In genomic region chr2:70160545-70160944, GRCh38 we compare ENCODE assay signal across 19 cellular contexts. TPM values are rescaled to one million over a fixed set of nuclear protein-coding genes. Genes with fewer than 3 reads are reported as not detected.
DNase-seq lines count a peak whose midpoint lies in the region; ATAC-seq and TF ChIP-seq lines count a peak whose summit lies in the region.
"Had no signal": no experiment of that assay in that cellular context is flagged by ENCODE, and none has a peak within 500 bp of the region (broad histone marks: within the 10 kb centered on the region; RNA-seq: fewer than 3 reads in every experiment).

No MANE protein-coding gene starts in this region.

- no peak overlapping the region for H2AFZ ChIP-seq in mammary epithelial cell (ENCODE audit: low read depth, low read length)
- no peak overlapping the region for H2AFZ ChIP-seq in OCI-LY1 (ENCODE audit: low read length)

- H4K20me1 ChIP-seq in mammary epithelial cell (ENCODE audit: insufficient read depth, low read length) (no peaks in the 10 kb centered on the region), OCI-LY1 (ENCODE audit: insufficient read depth, low read length) (no peaks in the 10 kb centered on the region)

- no peaks in the 10 kb centered on the region for H3K27me3 Mint-ChIP-seq in activated naive CD8-positive, alpha-beta T cell treated with anti-CD3 and anti-CD28 coated beads for 36 hours
- no peaks in the 10 kb centered on the region for H3K27me3 Mint-ChIP-seq in stimulated activated naive B cell treated with anti-CD40 and anti-IgM and Interleukin-4, amounts not matched to agents 10 μg/mL and 1 μg/mL and 100 μg/mL, for 72 hours
- H3K27me3 Mint-ChIP-seq: CD8-positive, alpha-beta memory T cell; dendritic cell treated with granulocyte-macrophage colony-stimulating factor and Interleukin-4, amounts not matched to agents 40 ng/mL and 50 ng/mL, for 4 days; type B pancreatic cell had no signal

- peaks cover 4% of the 10 kb centered on the region for H3K4me1 Mint-ChIP-seq in activated naive CD8-positive, alpha-beta T cell treated with anti-CD3 and anti-CD28 coated beads for 36 hours
- peaks cover 0 to 4% of the 10 kb centered on the region in 2 donors for H3K4me1 Mint-ChIP-seq in stimulated activated naive B cell treated with anti-CD40 and anti-IgM and Interleukin-4, amounts not matched to agents 10 μg/mL and 1 μg/mL and 100 μg/mL, for 72 hours
- H3K4me1 Mint-ChIP-seq: CD8-positive, alpha-beta memory T cell had no signal

- CTCF ChIA-PET in mammary epithelial cell (lab: Charles Lee; ENCODE audit: low non-redundant PET) = no interaction called here

- H3K4me2 ChIP-seq in mammary epithelial cell (ENCODE audit: insufficient read depth, low read depth, low read length) (peak overlapping the region; percentile 25), OCI-LY1 (ENCODE audit: low read length) (no peak overlapping the region), mesendoderm (ENCODE audit: low read length) (no peak overlapping the region)

- H3K9me2 ChIP-seq in OCI-LY1 (ENCODE audit: low read depth, low read length) = no peaks in the 10 kb centered on the region

- intact Hi-C loops in mammary epithelial cell (cut with micrococcal nuclease) (no loop called here), breast epithelium (cut with DNase I; ENCODE audit: low total_unique reads) (no loop called here)

- DNase-seq in mammary epithelial cell = no peak
- no peak for DNase-seq in breast epithelium (ENCODE audit: low spot score in 2 of 2)
- no peak for DNase-seq in activated naive CD8-positive, alpha-beta T cell treated with anti-CD3 and anti-CD28 coated beads for 36 hours
- DNase-seq in stimulated activated naive B cell treated with anti-CD40 and anti-IgM and Interleukin-4, amounts not matched to agents 10 μg/mL and 1 μg/mL and 100 μg/mL, for 72 hours = no peak
- no peak for DNase-seq in NCI-H510A (lab: John Stamatoyannopoulos, UW)
- no peak for DNase-seq in mucosa of gallbladder (ENCODE audit: low spot score)
- DNase-seq in mesendoderm = no peak
- DNase-seq: CD8-positive, alpha-beta memory T cell; H7; head of caudate nucleus; Karpas-422; NCI-H446; small intestine; stimulated activated CD4-positive, alpha-beta T cell treated with anti-CD3 and anti-CD28 coated beads, Interleukin-2, amount 100 ng/mL, for 48 hours had no signal

- H3K36me3 ChIP-seq in mammary epithelial cell (ENCODE audit: insufficient read depth, low read length) = no peaks in the 10 kb centered on the region
- H3K36me3 ChIP-seq in breast epithelium = no peaks in the 10 kb centered on the region
- H3K36me3 ChIP-seq in OCI-LY1 (ENCODE audit: insufficient read depth, low read length) = peaks cover 43% of the 10 kb centered on the region
- H3K36me3 ChIP-seq in mesendoderm (ENCODE audit: control insufficient read depth, insufficient read depth, low read length) = no peaks in the 10 kb centered on the region

- over 99% methylated on average over 6 of the region's 6 CpGs for WGBS in mammary epithelial cell (ENCODE audit: low coverage, missing lambda C conversion rate)
- no CpG with 5 or more reads among the region's 6 CpGs for WGBS in mesendoderm (ENCODE audit: extremely low coverage, insufficient coverage, low lambda C conversion rate)

- peak overlapping the region; percentile 14 for H3K27ac ChIP-seq in mammary epithelial cell (ENCODE audit: insufficient read depth, low read depth, low read length)
- H3K27ac ChIP-seq in breast epithelium = no peak overlapping the region
- peak overlapping the region; percentile 56 for H3K27ac ChIP-seq in OCI-LY1 (ENCODE audit: low read depth, low read length, poor library complexity, severe bottlenecking)
- no peak overlapping the region for H3K27ac ChIP-seq in mesendoderm (ENCODE audit: low read depth, low read length)

- H3K23ac ChIP-seq in mesendoderm (ENCODE audit: low read length) = no peak overlapping the region

- H2BK120ac ChIP-seq in mesendoderm (ENCODE audit: low read depth, low read length) = no peak overlapping the region

- no peak for ATAC-seq in stimulated activated naive B cell treated with anti-CD40 and anti-IgM and Interleukin-4, amounts not matched to agents 10 μg/mL and 1 μg/mL and 100 μg/mL, for 72 hours (replicated peaks)
- ATAC-seq: left lobe of liver, Right ventricle myocardium inferior had no signal

- H4K8ac ChIP-seq in mesendoderm (ENCODE audit: low read depth, low read length) = no peak overlapping the region

- TF ChIP-seq CTCF in mammary epithelial cell (conservative IDR thresholded peaks at IDR 0.05 in 1 of 2, IDR thresholded peaks at IDR 0.05 in 1 of 2; ENCODE audit: extremely low read depth in 1 of 2, insufficient read depth in 1 of 2, low read depth in 1 of 2, low read length in 2 of 2) (no peak), breast epithelium (IDR thresholded peaks at IDR 0.05) (no peak), OCI-LY1 (IDR thresholded peaks at IDR 0.05; ENCODE audit: low read length) (no peak)

- no peak overlapping the region for H3K4ac ChIP-seq in mesendoderm (ENCODE audit: low read depth, low read length)

- H3K4me3 ChIP-seq in mammary epithelial cell (replicated peaks in 1 of 3; ENCODE audit: insufficient read depth in 1 of 3, low read depth in 2 of 3, low read length in 3 of 3) (no peak overlapping the region), breast epithelium (no peak overlapping the region), OCI-LY1 (ENCODE audit: low read depth, low read length, poor library complexity, severe bottlenecking) (no peak overlapping the region), mesendoderm (ENCODE audit: low read length) (no peak overlapping the region)

- no peak overlapping the region for H2BK5ac ChIP-seq in mesendoderm (ENCODE audit: low read length)

- H3K9ac ChIP-seq in mammary epithelial cell (ENCODE audit: insufficient read depth, low read length) = no peak overlapping the region
- no peak overlapping the region; the same call in 1 of the 2 replicates for H3K9ac ChIP-seq in OCI-LY1 (ENCODE audit: low read length)
- H3K9ac ChIP-seq in mesendoderm (ENCODE audit: low read length) = no peak overlapping the region

- no TSS peak for BruUV-seq in mammary epithelial cell (replicated peaks; lab: Mats Ljungman, UMichigan)

- H3K56ac ChIP-seq in mesendoderm (ENCODE audit: low read length) = no peak overlapping the region

- H3K4me3 Mint-ChIP-seq in activated naive CD8-positive, alpha-beta T cell treated with anti-CD3 and anti-CD28 coated beads for 36 hours = no peak overlapping the region
- H3K4me3 Mint-ChIP-seq in stimulated activated naive B cell treated with anti-CD40 and anti-IgM and Interleukin-4, amounts not matched to agents 10 μg/mL and 1 μg/mL and 100 μg/mL, for 72 hours = no peak overlapping the region
- H3K4me3 Mint-ChIP-seq: CD8-positive, alpha-beta memory T cell; dendritic cell treated with granulocyte-macrophage colony-stimulating factor and Interleukin-4, amounts not matched to agents 40 ng/mL and 50 ng/mL, for 4 days; type B pancreatic cell had no signal

- H3K9me3 Mint-ChIP-seq in activated naive CD8-positive, alpha-beta T cell treated with anti-CD3 and anti-CD28 coated beads for 36 hours = no peaks in the 10 kb centered on the region
- H3K9me3 Mint-ChIP-seq in stimulated activated naive B cell treated with anti-CD40 and anti-IgM and Interleukin-4, amounts not matched to agents 10 μg/mL and 1 μg/mL and 100 μg/mL, for 72 hours = no peaks in the 10 kb centered on the region
- H3K9me3 Mint-ChIP-seq: CD8-positive, alpha-beta memory T cell; dendritic cell treated with granulocyte-macrophage colony-stimulating factor and Interleukin-4, amounts not matched to agents 40 ng/mL and 50 ng/mL, for 4 days; type B pancreatic cell had no signal

- no peaks in the 10 kb centered on the region for H3K79me1 ChIP-seq in mesendoderm (ENCODE audit: low read length)

- TF ChIP-seq POLR2A in breast epithelium (IDR thresholded peaks at IDR 0.05) = no peak

- H3K79me2 ChIP-seq in mammary epithelial cell (ENCODE audit: insufficient read depth, low read length) = no peaks in the 10 kb centered on the region
- H3K79me2 ChIP-seq in OCI-LY1 (ENCODE audit: insufficient read depth, low read length) = no peaks in the 10 kb centered on the region
- H3K79me2 ChIP-seq in mesendoderm (ENCODE audit: control insufficient read depth, insufficient read depth, low read length) = no peaks in the 10 kb centered on the region

- H3K9me3 ChIP-seq in mammary epithelial cell (replicated peaks; ENCODE audit: insufficient read depth, low read length) (no peaks in the 10 kb centered on the region), breast epithelium (no peaks in the 10 kb centered on the region), OCI-LY1 (ENCODE audit: low read length) (no peaks in the 10 kb centered on the region)

- dilution Hi-C loops in mammary epithelial cell (cut with HindIII; ENCODE audit: low sequenced_read_pairs) = no loop called here

- no peaks in the 10 kb centered on the region for H3K27me3 ChIP-seq in mammary epithelial cell (ENCODE audit: insufficient read depth, low read length)
- H3K27me3 ChIP-seq in breast epithelium = no peaks in the 10 kb centered on the region
- H3K27me3 ChIP-seq in OCI-LY1 (ENCODE audit: insufficient read depth, low read length) = no peaks in the 10 kb centered on the region
- H3K27me3 ChIP-seq in mesendoderm (ENCODE audit: insufficient read depth, low read length, poor library complexity) = no peaks in the 10 kb centered on the region

- no peak overlapping the region for H4K5ac ChIP-seq in mesendoderm (ENCODE audit: low read length)

- H3F3A ChIP-seq in OCI-LY1 (ENCODE audit: insufficient read depth, low read length) = no peaks in the 10 kb centered on the region

- H3K36me3 Mint-ChIP-seq in activated naive CD8-positive, alpha-beta T cell treated with anti-CD3 and anti-CD28 coated beads for 36 hours = peaks cover 5% of the 10 kb centered on the region
- peaks cover 7 to 17% of the 10 kb centered on the region in 2 donors for H3K36me3 Mint-ChIP-seq in stimulated activated naive B cell treated with anti-CD40 and anti-IgM and Interleukin-4, amounts not matched to agents 10 μg/mL and 1 μg/mL and 100 μg/mL, for 72 hours

- no peak overlapping the region for H3K18ac ChIP-seq in mesendoderm (ENCODE audit: low read length)

- H3K4me1 ChIP-seq in mammary epithelial cell (ENCODE audit: insufficient read depth, low read length) (peaks cover 10% of the 10 kb centered on the region), breast epithelium (no peaks in the 10 kb centered on the region), OCI-LY1 (ENCODE audit: insufficient read depth, low read length, severe bottlenecking) (peaks cover 16% of the 10 kb centered on the region), mesendoderm (ENCODE audit: control insufficient read depth, low read depth, low read length) (no peaks in the 10 kb centered on the region)

- H2BK15ac ChIP-seq in mesendoderm (replicated peaks; ENCODE audit: low read depth) = no peak overlapping the region

- in situ Hi-C loops in mammary epithelial cell (cut with MboI; ENCODE audit: low sequenced_read_pairs in 2 of 2) = no loop called here

- no peak overlapping the region for H2AK5ac ChIP-seq in mesendoderm (ENCODE audit: low read length)

- H3K27ac Mint-ChIP-seq in activated naive CD8-positive, alpha-beta T cell treated with anti-CD3 and anti-CD28 coated beads for 36 hours = peak overlapping the region; percentile 0
- H3K27ac Mint-ChIP-seq in stimulated activated naive B cell treated with anti-CD40 and anti-IgM and Interleukin-4, amounts not matched to agents 10 μg/mL and 1 μg/mL and 100 μg/mL, for 72 hours = peak overlapping the region; percentile 63
- H3K27ac Mint-ChIP-seq: dendritic cell treated with granulocyte-macrophage colony-stimulating factor and Interleukin-4, amounts not matched to agents 40 ng/mL and 50 ng/mL, for 4 days; type B pancreatic cell had no signal

RNA-seq across cellular contexts. Expression of gene C2orf42, which starts 30.3 kb away (rescaled TPM):
- total RNA-seq in mammary epithelial cell = 10 to 100 TPM; 17.3 to 20.2 TPM
- 8.5 TPM for polyA plus RNA-seq in mammary epithelial cell
- polyA minus RNA-seq in mammary epithelial cell = 6.5 TPM
- total RNA-seq in breast epithelium = 10 to 100 TPM; 18.7 to 30.0 (median 20.3) TPM
- 10 to 100 TPM; 16.0 to 17.4 TPM for total RNA-seq in activated naive CD8-positive, alpha-beta T cell treated with anti-CD3 and anti-CD28 coated beads for 36 hours
- 22.6 TPM for total RNA-seq in mucosa of gallbladder
- polyA plus RNA-seq in mesendoderm (2013, experiment 1 of 2) = 4.5 TPM
- 4.9 TPM for polyA plus RNA-seq in mesendoderm (2013, experiment 2 of 2)

Comparison
In these comparisons a context has a peak if more than half of its experiments do, and no peak if none do; other contexts are left out.
1. H3K27ac ChIP-seq: peak in mammary epithelial cell (single experiment) and OCI-LY1 (single experiment); none in breast epithelium (0 of 2) and mesendoderm (single experiment).